9 cellular contexts compared by ENCODE assay signal in genomic region chr7:2934211-2934731, GRCh38.
DNase-seq lines count a peak whose midpoint lies in the region; ATAC-seq and TF ChIP-seq lines count a peak whose summit lies in the region.
"Had no signal": no experiment of that assay in that cellular context is flagged by ENCODE, and none has a peak within 500 bp of the region (broad histone marks: within the 10 kb centered on the region; RNA-seq: fewer than 3 reads in every experiment).

No MANE protein-coding gene starts in this region.

- H3K4me1 Mint-ChIP-seq in activated CD4-positive, alpha-beta T cell treated with anti-CD3 and anti-CD28 coated beads, Interleukin-2, amount 10 ng/mL, durations not matched to agents 24 days and 14 days = peaks cover 6% of the 10 kb centered on the region
- no peaks in the 10 kb centered on the region for H3K4me1 Mint-ChIP-seq in activated CD4-positive, alpha-beta memory T cell treated with anti-CD3 and anti-CD28 coated beads, Interleukin-2, amount 10 ng/mL, durations not matched to agents 7 days and 5 days
- H3K4me1 Mint-ChIP-seq in stimulated activated memory B cell treated with anti-CD40 and anti-IgM and Interleukin-4, amounts not matched to agents 10 μg/mL and 1 μg/mL and 100 μg/mL, for 72 hours = no peaks in the 10 kb centered on the region
- no peaks in the 10 kb centered on the region for H3K4me1 Mint-ChIP-seq in mesothelial cell of epicardium
- H3K4me1 Mint-ChIP-seq: neural crest cell had no signal

- no peaks in the 10 kb centered on the region for H3K9me3 Mint-ChIP-seq in activated CD4-positive, alpha-beta T cell treated with anti-CD3 and anti-CD28 coated beads, Interleukin-2, amount 10 ng/mL, durations not matched to agents 24 days and 14 days
- no peaks in the 10 kb centered on the region for H3K9me3 Mint-ChIP-seq in activated CD4-positive, alpha-beta memory T cell treated with anti-CD3 and anti-CD28 coated beads, Interleukin-2, amount 10 ng/mL, durations not matched to agents 7 days and 5 days
- no peaks in the 10 kb centered on the region for H3K9me3 Mint-ChIP-seq in stimulated activated memory B cell treated with anti-CD40 and anti-IgM and Interleukin-4, amounts not matched to agents 10 μg/mL and 1 μg/mL and 100 μg/mL, for 72 hours
- no peaks in the 10 kb centered on the region for H3K9me3 Mint-ChIP-seq in mesothelial cell of epicardium
- H3K9me3 Mint-ChIP-seq: neural crest cell had no signal

- intact Hi-C loops in activated CD4-positive, alpha-beta T cell treated with anti-CD3 and anti-CD28 coated beads, Interleukin-2, amount 10 ng/mL, durations not matched to agents 24 days and 14 days (cut with micrococcal nuclease) = loop anchor here (1.0 kb wide), 1 partner anchor 40 kb away; no protein-coding TSS in a partner anchor

- H3K4me3 Mint-ChIP-seq in activated CD4-positive, alpha-beta T cell treated with anti-CD3 and anti-CD28 coated beads, Interleukin-2, amount 10 ng/mL, durations not matched to agents 24 days and 14 days = no peak overlapping the region
- no peak overlapping the region for H3K4me3 Mint-ChIP-seq in activated CD4-positive, alpha-beta memory T cell treated with anti-CD3 and anti-CD28 coated beads, Interleukin-2, amount 10 ng/mL, durations not matched to agents 7 days and 5 days
- no peak overlapping the region for H3K4me3 Mint-ChIP-seq in stimulated activated memory B cell treated with anti-CD40 and anti-IgM and Interleukin-4, amounts not matched to agents 10 μg/mL and 1 μg/mL and 100 μg/mL, for 72 hours
- H3K4me3 Mint-ChIP-seq in mesothelial cell of epicardium = no peak overlapping the region
- H3K4me3 Mint-ChIP-seq: neural crest cell had no signal

- peaks cover 70% of the 10 kb centered on the region for H3K36me3 Mint-ChIP-seq in activated CD4-positive, alpha-beta T cell treated with anti-CD3 and anti-CD28 coated beads, Interleukin-2, amount 10 ng/mL, durations not matched to agents 24 days and 14 days (ENCODE audit: low read depth)
- peaks cover 75% of the 10 kb centered on the region for H3K36me3 Mint-ChIP-seq in activated CD4-positive, alpha-beta memory T cell treated with anti-CD3 and anti-CD28 coated beads, Interleukin-2, amount 10 ng/mL, durations not matched to agents 7 days and 5 days (ENCODE audit: low read depth)
- H3K36me3 Mint-ChIP-seq in stimulated activated memory B cell treated with anti-CD40 and anti-IgM and Interleukin-4, amounts not matched to agents 10 μg/mL and 1 μg/mL and 100 μg/mL, for 72 hours = peaks cover 81% of the 10 kb centered on the region
- H3K36me3 Mint-ChIP-seq in mesothelial cell of epicardium = no peaks in the 10 kb centered on the region

- POLR2A ChIA-PET in activated CD4-positive, alpha-beta memory T cell treated with anti-CD3 and anti-CD28 coated beads, Interleukin-2, amount 10 ng/mL, durations not matched to agents 7 days and 5 days (lab: Charles Lee) = no interaction called here

- ATAC-seq in stimulated activated memory B cell treated with anti-CD40 and anti-IgM and Interleukin-4, amounts not matched to agents 10 μg/mL and 1 μg/mL and 100 μg/mL, for 72 hours = no peak

- no peak for DNase-seq in activated CD4-positive, alpha-beta T cell treated with anti-CD3 and anti-CD28 coated beads, Interleukin-2, amount 10 ng/mL, durations not matched to agents 24 days and 14 days
- DNase-seq in activated CD4-positive, alpha-beta T cell treated with anti-CD3 and anti-CD28 coated beads, Interleukin-2, amount 50 U/mL, for 1 hour = no peak
- no peak for DNase-seq in activated CD4-positive, alpha-beta memory T cell treated with anti-CD3 and anti-CD28 coated beads, Interleukin-2, amount 10 ng/mL, durations not matched to agents 7 days and 5 days
- peak; percentile 46 for DNase-seq in iPS-NIHi7 (ENCODE audit: extremely low spot score)
- DNase-seq in HuH-7 (ENCODE audit: low spot score) = no peak
- DNase-seq in mesothelial cell of epicardium (ENCODE audit: low spot score in 2 of 2, unreplicated experiment in 2 of 2) = no peak
- no peak for DNase-seq in NCI-H1694 treated with DMSO at 0.1 percent for 48 hours (lab: John Stamatoyannopoulos, UW)

- H3K27ac Mint-ChIP-seq in activated CD4-positive, alpha-beta T cell treated with anti-CD3 and anti-CD28 coated beads, Interleukin-2, amount 10 ng/mL, durations not matched to agents 24 days and 14 days = peak overlapping the region; percentile 92
- H3K27ac Mint-ChIP-seq in activated CD4-positive, alpha-beta memory T cell treated with anti-CD3 and anti-CD28 coated beads, Interleukin-2, amount 10 ng/mL, durations not matched to agents 7 days and 5 days = peak overlapping the region; percentile 70
- H3K27ac Mint-ChIP-seq in stimulated activated memory B cell treated with anti-CD40 and anti-IgM and Interleukin-4, amounts not matched to agents 10 μg/mL and 1 μg/mL and 100 μg/mL, for 72 hours = peak overlapping the region; percentile 53
- no peak overlapping the region for H3K27ac Mint-ChIP-seq in mesothelial cell of epicardium

- CTCF ChIA-PET in activated CD4-positive, alpha-beta memory T cell treated with anti-CD3 and anti-CD28 coated beads, Interleukin-2, amount 10 ng/mL, durations not matched to agents 7 days and 5 days (lab: Charles Lee) = no interaction called here

- TF ChIP-seq CTCF in mesothelial cell of epicardium (IDR thresholded peaks at IDR 0.05; ENCODE audit: unreplicated experiment) = no peak

- no peaks in the 10 kb centered on the region for H3K27me3 Mint-ChIP-seq in activated CD4-positive, alpha-beta T cell treated with anti-CD3 and anti-CD28 coated beads, Interleukin-2, amount 10 ng/mL, durations not matched to agents 24 days and 14 days
- no peaks in the 10 kb centered on the region for H3K27me3 Mint-ChIP-seq in activated CD4-positive, alpha-beta memory T cell treated with anti-CD3 and anti-CD28 coated beads, Interleukin-2, amount 10 ng/mL, durations not matched to agents 7 days and 5 days
- no peaks in the 10 kb centered on the region for H3K27me3 Mint-ChIP-seq in stimulated activated memory B cell treated with anti-CD40 and anti-IgM and Interleukin-4, amounts not matched to agents 10 μg/mL and 1 μg/mL and 100 μg/mL, for 72 hours
- H3K27me3 Mint-ChIP-seq in mesothelial cell of epicardium (ENCODE audit: low read depth) = no peaks in the 10 kb centered on the region
